In the genomic region with DNA sequence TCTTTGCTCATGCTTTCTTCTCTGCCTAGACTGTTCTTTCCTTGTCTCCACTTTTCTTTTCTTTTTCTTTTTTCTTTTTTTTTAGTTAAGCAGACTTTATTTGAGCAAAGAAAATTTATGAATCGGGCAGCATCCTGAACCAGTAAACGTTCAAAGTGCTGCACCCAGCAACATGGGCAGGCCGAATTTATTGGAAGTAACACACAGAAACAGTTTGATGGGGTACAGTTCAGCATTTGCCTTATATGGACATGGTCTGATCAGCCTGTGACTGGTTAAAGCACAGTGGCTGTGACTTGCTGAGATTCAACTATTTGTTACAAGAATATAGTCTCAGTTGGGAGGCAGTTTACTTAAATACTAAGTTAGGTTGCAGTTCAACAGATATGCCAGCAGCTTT, we compare ENCODE assay signal across 25 cellular contexts. TPM values are rescaled to one million over a fixed set of nuclear protein-coding genes. Genes with fewer than 3 reads are reported as not detected.
DNase-seq lines count a peak whose midpoint lies in the region; ATAC-seq, FAIRE-seq and TF ChIP-seq lines count a peak whose summit lies in the region.
"Had no signal": no experiment of that assay in that cellular context is flagged by ENCODE, and none has a peak within 500 bp of the region (broad histone marks: within the 10 kb centered on the region; RNA-seq: fewer than 3 reads in every experiment).

No MANE protein-coding gene starts in this region.

- intact Hi-C loops in dendritic cell treated with granulocyte-macrophage colony-stimulating factor and Interleukin-4, amounts not matched to agents 40 ng/mL and 50 ng/mL, for 4 days (cut with micrococcal nuclease) = no loop called here

- CTCF ChIA-PET in WTC11 (lab: Charles Lee) = no interaction called here

- H3K4me3 Mint-ChIP-seq in activated naive CD8-positive, alpha-beta T cell = peak overlapping the region; percentile 53
- H3K4me3 Mint-ChIP-seq in activated naive CD8-positive, alpha-beta T cell treated with anti-CD3 and anti-CD28 coated beads, Interleukin-2, amount 50 U/mL, for 24 hours = no peak overlapping the region
- H3K4me3 Mint-ChIP-seq in dendritic cell treated with granulocyte-macrophage colony-stimulating factor and Interleukin-4, amounts not matched to agents 40 ng/mL and 50 ng/mL, for 4 days = no peak overlapping the region
- no peak overlapping the region for H3K4me3 Mint-ChIP-seq in WTC11
- H3K4me3 Mint-ChIP-seq: activated CD4-positive, alpha-beta memory T cell treated with anti-CD3 and anti-CD28 coated beads, Interleukin-2, amount 10 ng/mL, durations not matched to agents 7 days and 5 days; endodermal cell had no signal

- H3K79me2 ChIP-seq in Karpas-422 (ENCODE audit: low read length) = no peaks in the 10 kb centered on the region

- no peaks in the 10 kb centered on the region for H3K9me2 ChIP-seq in Karpas-422 (replicated peaks; ENCODE audit: insufficient read depth, low read length)

- no peak overlapping the region for H3K9ac ChIP-seq in Karpas-422 (ENCODE audit: low read length)

- peaks cover 73% of the 10 kb centered on the region for H3K4me1 Mint-ChIP-seq in activated naive CD8-positive, alpha-beta T cell (ENCODE audit: low read depth)
- H3K4me1 Mint-ChIP-seq in activated naive CD8-positive, alpha-beta T cell treated with anti-CD3 and anti-CD28 coated beads, Interleukin-2, amount 50 U/mL, for 24 hours = peaks cover 66% of the 10 kb centered on the region
- peaks cover 62% of the 10 kb centered on the region for H3K4me1 Mint-ChIP-seq in dendritic cell treated with granulocyte-macrophage colony-stimulating factor and Interleukin-4, amounts not matched to agents 40 ng/mL and 50 ng/mL, for 4 days (ENCODE audit: low read depth)
- H3K4me1 Mint-ChIP-seq in WTC11 = peaks cover 26% of the 10 kb centered on the region

- no peak for TF ChIP-seq POLR2A in H54 (IDR thresholded peaks at IDR 0.05; ENCODE audit: low read depth, low read length)

- no peaks in the 10 kb centered on the region for H3K9me3 ChIP-seq in Karpas-422 (ENCODE audit: low read length)
- H3K9me3 ChIP-seq: colonic mucosa, esophagus muscularis mucosa, suprapubic skin had no signal

- H3K36me3 ChIP-seq in Karpas-422 (ENCODE audit: insufficient read depth, low read length) = no peaks in the 10 kb centered on the region
- H3K36me3 ChIP-seq: colonic mucosa, esophagus muscularis mucosa, suprapubic skin had no signal

- ATAC-seq in activated naive CD8-positive, alpha-beta T cell treated with anti-CD3 and anti-CD28 coated beads, Interleukin-2, amount 50 U/mL, for 24 hours = no peak
- ATAC-seq in WTC11 = no peak

- no peaks in the 10 kb centered on the region for H4K20me1 ChIP-seq in Karpas-422 (ENCODE audit: insufficient read depth, low read depth, low read length)

- no peak overlapping the region for H3K4me2 ChIP-seq in Karpas-422 (ENCODE audit: low read depth, low read length, poor library complexity, severe bottlenecking)

- H3K4me3 ChIP-seq in Karpas-422 (ENCODE audit: low read length) = no peak overlapping the region
- H3K4me3 ChIP-seq: colonic mucosa, esophagus muscularis mucosa, SK-N-MC, suprapubic skin had no signal

- peaks cover 30% of the 10 kb centered on the region for H3K36me3 Mint-ChIP-seq in activated naive CD8-positive, alpha-beta T cell
- peaks cover 13% of the 10 kb centered on the region for H3K36me3 Mint-ChIP-seq in activated naive CD8-positive, alpha-beta T cell treated with anti-CD3 and anti-CD28 coated beads, Interleukin-2, amount 50 U/mL, for 24 hours (ENCODE audit: low read depth)
- no peaks in the 10 kb centered on the region for H3K36me3 Mint-ChIP-seq in dendritic cell treated with granulocyte-macrophage colony-stimulating factor and Interleukin-4, amounts not matched to agents 40 ng/mL and 50 ng/mL, for 4 days (ENCODE audit: low read depth)
- 0 out of 2 replicates have a peak, but pooled peaks cover 3% of the 10 kb centered on the region for H3K36me3 Mint-ChIP-seq in WTC11
- H3K36me3 Mint-ChIP-seq: CD14-positive monocyte had no signal

- no peak overlapping the region for H2AFZ ChIP-seq in Karpas-422 (ENCODE audit: low read length)

- H3K27me3 ChIP-seq in Karpas-422 (ENCODE audit: low read length) = no peaks in the 10 kb centered on the region
- H3K27me3 ChIP-seq: colonic mucosa, suprapubic skin had no signal

- POLR2A ChIA-PET in WTC11 (lab: Charles Lee) = no interaction called here

- peak overlapping the region; percentile 100 for H3K27ac ChIP-seq in Karpas-422 (ENCODE audit: low read length)
- H3K27ac ChIP-seq: esophagus muscularis mucosa, SK-N-MC, suprapubic skin had no signal

- FAIRE-seq in H54 (lab: Jason Lieb, UNC) = no peak
- FAIRE-seq: bronchial epithelial cell, small intestine had no signal

- H3K4me1 ChIP-seq in Karpas-422 (ENCODE audit: low read length) = peaks cover 61% of the 10 kb centered on the region

- peak overlapping the region; percentile 79 for H3K27ac Mint-ChIP-seq in activated naive CD8-positive, alpha-beta T cell
- H3K27ac Mint-ChIP-seq in activated naive CD8-positive, alpha-beta T cell treated with anti-CD3 and anti-CD28 coated beads, Interleukin-2, amount 50 U/mL, for 24 hours = no peak overlapping the region
- H3K27ac Mint-ChIP-seq in dendritic cell treated with granulocyte-macrophage colony-stimulating factor and Interleukin-4, amounts not matched to agents 40 ng/mL and 50 ng/mL, for 4 days = peak overlapping the region; percentile 76
- no peak overlapping the region for H3K27ac Mint-ChIP-seq in WTC11
- H3K27ac Mint-ChIP-seq: activated CD4-positive, alpha-beta memory T cell treated with anti-CD3 and anti-CD28 coated beads, Interleukin-2, amount 10 ng/mL, durations not matched to agents 7 days and 5 days; endodermal cell had no signal

- DNase-seq in activated naive CD8-positive, alpha-beta T cell treated with anti-CD3 and anti-CD28 coated beads, Interleukin-2, amount 50 U/mL, for 24 hours = no peak
- DNase-seq in Karpas-422 = no peak
- DNase-seq in WTC11 (ENCODE audit: low spot score) = no peak
- DNase-seq in pons (ENCODE audit: low spot score) = no peak
- DNase-seq in AG20443 (ENCODE audit: low spot score) = no peak
- no peak for DNase-seq in H54 (ENCODE audit: insufficient read length, low spot score)
- DNase-seq: activated CD4-positive, alpha-beta memory T cell treated with anti-CD3 and anti-CD28 coated beads, Interleukin-2, amount 10 ng/mL, durations not matched to agents 7 days and 5 days; activated gamma-delta T cell treated with Interleukin-2 at 50 U/mL for 16 hours; endodermal cell; foreskin melanocyte; H7; NCI-H1092; NCI-H1930; NCI-H526 treated with DMSO at 0.1 percent for 48 hours; occipital lobe; small intestine had no signal

- TF ChIP-seq CTCF in WTC11 (IDR thresholded peaks at IDR 0.05) = no peak

- H3K9me3 Mint-ChIP-seq in activated naive CD8-positive, alpha-beta T cell (ENCODE audit: low read depth) = no peaks in the 10 kb centered on the region
- no peaks in the 10 kb centered on the region for H3K9me3 Mint-ChIP-seq in activated naive CD8-positive, alpha-beta T cell treated with anti-CD3 and anti-CD28 coated beads, Interleukin-2, amount 50 U/mL, for 24 hours
- H3K9me3 Mint-ChIP-seq in dendritic cell treated with granulocyte-macrophage colony-stimulating factor and Interleukin-4, amounts not matched to agents 40 ng/mL and 50 ng/mL, for 4 days = no peaks in the 10 kb centered on the region
- peaks cover 7% of the 10 kb centered on the region for H3K9me3 Mint-ChIP-seq in WTC11
- H3K9me3 Mint-ChIP-seq: activated CD4-positive, alpha-beta memory T cell treated with anti-CD3 and anti-CD28 coated beads, Interleukin-2, amount 10 ng/mL, durations not matched to agents 7 days and 5 days had no signal

- H3K27me3 Mint-ChIP-seq in activated naive CD8-positive, alpha-beta T cell = no peaks in the 10 kb centered on the region
- no peaks in the 10 kb centered on the region for H3K27me3 Mint-ChIP-seq in activated naive CD8-positive, alpha-beta T cell treated with anti-CD3 and anti-CD28 coated beads, Interleukin-2, amount 50 U/mL, for 24 hours
- no peaks in the 10 kb centered on the region for H3K27me3 Mint-ChIP-seq in dendritic cell treated with granulocyte-macrophage colony-stimulating factor and Interleukin-4, amounts not matched to agents 40 ng/mL and 50 ng/mL, for 4 days
- H3K27me3 Mint-ChIP-seq in WTC11 (ENCODE audit: low read depth) = peaks cover 19% of the 10 kb centered on the region
- H3K27me3 Mint-ChIP-seq: activated CD4-positive, alpha-beta memory T cell treated with anti-CD3 and anti-CD28 coated beads, Interleukin-2, amount 10 ng/mL, durations not matched to agents 7 days and 5 days had no signal

TF ChIP-seq in WTC11, 78 proteins besides CTCF, POLR2A, EP300 and RAD21 (continues in another document):
- TF ChIP-seq HMGA2 (CRISPR knock-in tag; IDR thresholded peaks at IDR 0.05) = no peak
- TF ChIP-seq ATF1 (CRISPR knock-in tag; IDR thresholded peaks at IDR 0.05) = no peak
- no peak for TF ChIP-seq NFE2L1 (CRISPR knock-in tag; IDR thresholded peaks at IDR 0.05)
- TF ChIP-seq CBFB (CRISPR knock-in tag; IDR thresholded peaks at IDR 0.05; ENCODE audit: low read depth) = no peak

RNA-seq across cellular contexts. Expression of a gene that starts 16.0 kb away (rescaled TPM):
- 0.32 and 1.3 TPM in 2 replicates for total RNA-seq in Karpas-422 (2014; rRNA removed; shearing (Covaris generic); ENCODE audit: low replicate concordance)
- total RNA-seq in WTC11 (2021) = 0.85 to 1.0 TPM (median 0.87 TPM) in 3 replicates
- total RNA-seq: bronchial epithelial cell, H7, occipital lobe, renal cortical epithelial cell had no signal

RNA-seq across cellular contexts. Expression of a gene that starts 22.0 kb away (rescaled TPM):
- 3.7 and 5.7 TPM in 2 replicates for total RNA-seq in Karpas-422 (2014; rRNA removed; shearing (Covaris generic); ENCODE audit: low replicate concordance)
- 0.33 to 1.3 TPM (median 0.89 TPM) in 3 replicates for total RNA-seq in WTC11 (2021)
- total RNA-seq: bronchial epithelial cell, occipital lobe, renal cortical epithelial cell had no signal

RNA-seq across cellular contexts. Expression of a gene that starts 23.6 kb away (rescaled TPM):
- 88.1 and 158 TPM in 2 replicates for total RNA-seq in Karpas-422 (2014; rRNA removed; shearing (Covaris generic); ENCODE audit: low replicate concordance)
- 0.20 to 0.27 TPM (median 0.23 TPM) in 3 replicates for total RNA-seq in WTC11 (2021)
- total RNA-seq: bronchial epithelial cell, endodermal cell, H7, occipital lobe, renal cortical epithelial cell had no signal

RNA-seq across cellular contexts. Expression of a gene that starts 38.9 kb away (rescaled TPM):
- total RNA-seq in Karpas-422 (2014; rRNA removed; shearing (Covaris generic); ENCODE audit: low replicate concordance) = 9.7 and 26.3 TPM in 2 replicates
- total RNA-seq in WTC11 (2021) = 28.9 to 31.7 TPM (median 31.0 TPM) in 3 replicates

RNA-seq across cellular contexts. Expression of a gene that starts 56.4 kb away (rescaled TPM):
- not detected in 2 replicates for total RNA-seq in Karpas-422 (2014; rRNA removed; shearing (Covaris generic); ENCODE audit: low replicate concordance)
- 1.2 to 1.8 TPM (median 1.4 TPM) in 3 replicates for total RNA-seq in WTC11 (2021)

Comparison
In these comparisons a context has a peak if more than half of its experiments do, and no peak if none do; other contexts are left out.
1. H3K27ac Mint-ChIP-seq: peak in activated naive CD8-positive, alpha-beta T cell (single experiment) and dendritic cell treated with granulocyte-macrophage colony-stimulating factor and Interleukin-4, amounts not matched to agents 40 ng/mL and 50 ng/mL, for 4 days (single experiment); none in activated naive CD8-positive, alpha-beta T cell treated with anti-CD3 and anti-CD28 coated beads, Interleukin-2, amount 50 U/mL, for 24 hours (single experiment) and WTC11 (single experiment).
2. RNA of a gene that starts 23.6 kb away (total RNA-seq): 88.1 to 158 TPM in Karpas-422; 0.20 to 0.27 TPM in WTC11; every median in the first group is over 10 times any median in the second.